8 cellular contexts compared by ENCODE assay signal in the genomic region with DNA sequence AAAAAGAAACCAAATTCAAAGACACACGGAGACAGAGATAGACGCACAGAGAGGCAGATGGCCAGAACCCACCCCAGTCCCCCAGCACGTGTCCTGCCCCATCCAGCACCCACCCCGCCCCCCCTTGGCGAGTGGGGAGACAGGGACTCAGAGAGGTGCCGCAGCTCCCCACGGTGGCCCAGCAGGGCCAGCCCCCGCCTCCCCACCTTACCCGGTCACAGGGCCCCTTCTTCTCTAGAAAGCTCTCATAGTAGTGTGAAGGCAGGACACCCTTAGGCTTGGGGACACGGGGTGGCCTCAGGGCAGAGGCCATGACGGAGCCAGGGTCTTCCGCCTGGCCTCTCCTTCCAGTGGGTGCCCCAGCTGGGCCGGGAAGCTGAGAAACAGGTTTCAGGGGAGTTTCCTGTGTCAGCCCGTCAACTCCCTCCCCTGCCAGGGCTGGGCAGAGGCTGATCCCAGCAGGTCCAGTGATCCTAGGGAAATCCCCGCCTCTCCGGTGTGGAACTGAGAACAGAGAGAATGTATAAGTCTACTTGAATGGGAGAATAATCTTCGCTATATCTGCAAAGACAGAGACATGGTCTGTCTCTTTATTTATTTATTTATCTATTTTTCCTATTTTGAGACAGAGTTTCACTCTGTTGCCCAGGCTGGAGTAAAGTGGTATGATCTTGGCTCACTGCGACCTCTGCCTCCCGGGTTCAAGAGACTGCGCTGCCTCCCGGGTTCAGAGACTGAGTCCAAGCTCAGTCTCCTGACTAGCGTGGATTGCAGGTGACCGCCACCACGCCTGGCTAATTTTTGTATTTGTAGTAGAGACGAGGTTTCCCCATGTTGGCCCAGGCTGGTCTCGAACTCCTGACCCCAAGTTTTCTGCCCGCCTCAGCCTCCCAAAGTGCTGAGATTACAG. TPM values are rescaled to one million over a fixed set of nuclear protein-coding genes. Genes with fewer than 3 reads are reported as not detected.
A peak's percentile ranks its signal among the peaks of the same experiment; 100 is the strongest.
DNase-seq lines count a peak whose midpoint lies in the region; ATAC-seq and TF ChIP-seq lines count a peak whose summit lies in the region.

TSS of gene STAP2 (minus strand) at position 387 of the 910 bp plus-strand sequence. CDS start at position 313, 74 bp downstream.

- H3F3A ChIP-seq in smooth muscle cell (ENCODE audit: low read depth) = no peaks in the 10 kb centered on the region

- TF ChIP-seq RAD21 in Ishikawa (IDR thresholded peaks at IDR 0.05; ENCODE audit: low read depth) = no peak

- peaks cover 2% of the 10 kb centered on the region for H3K27me3 Mint-ChIP-seq in activated naive CD8-positive, alpha-beta T cell treated with anti-CD3 and anti-CD28 coated beads, Interleukin-2, amount 50 U/mL, for 24 hours

- peaks cover 15% of the 10 kb centered on the region for H3K9me3 Mint-ChIP-seq in activated naive CD8-positive, alpha-beta T cell treated with anti-CD3 and anti-CD28 coated beads, Interleukin-2, amount 50 U/mL, for 24 hours

- peaks cover 0 to 6% (median 0%) of the 10 kb centered on the region in 11 experiments; a peak in 4 of 22 replicates for H3K9me3 ChIP-seq in BLaER1 treated with 17β-estradiol and CSF1 and Interleukin-3, amounts not matched to agents 10 nM and 100 nM (replicated peaks in 1 of 11)
- H3K9me3 ChIP-seq in iPS DF 6.9 (ENCODE audit: control insufficient read depth, insufficient read depth, low read length) (no peaks in the 10 kb centered on the region), smooth muscle cell (replicated peaks; ENCODE audit: low read depth) (no peaks in the 10 kb centered on the region), aorta (ENCODE audit: control insufficient read depth, low read length) (no peaks in the 10 kb centered on the region)

- H3K27me3 ChIP-seq in BLaER1 treated with 17β-estradiol and CSF1 and Interleukin-3, amounts not matched to agents 10 nM and 100 nM = no peaks in the 10 kb centered on the region
- no peaks in the 10 kb centered on the region for H3K27me3 ChIP-seq in iPS DF 6.9 (ENCODE audit: control insufficient read depth, insufficient read depth, low read length)
- no peaks in the 10 kb centered on the region for H3K27me3 ChIP-seq in smooth muscle cell (ENCODE audit: low read depth)
- no peaks in the 10 kb centered on the region for H3K27me3 ChIP-seq in aorta (ENCODE audit: control insufficient read depth in 1 of 2, insufficient read depth in 2 of 2, low read length in 1 of 2)

- peaks cover 27% of the 10 kb centered on the region for H3K4me1 Mint-ChIP-seq in activated naive CD8-positive, alpha-beta T cell treated with anti-CD3 and anti-CD28 coated beads, Interleukin-2, amount 50 U/mL, for 24 hours

- H2AFZ ChIP-seq in smooth muscle cell (ENCODE audit: low read depth) = peak within 1 kb of the TSS; percentile 85

- peaks cover 10% of the 10 kb centered on the region for H3K36me3 Mint-ChIP-seq in activated naive CD8-positive, alpha-beta T cell treated with anti-CD3 and anti-CD28 coated beads, Interleukin-2, amount 50 U/mL, for 24 hours (ENCODE audit: low read depth)

- ATAC-seq in activated naive CD8-positive, alpha-beta T cell treated with anti-CD3 and anti-CD28 coated beads, Interleukin-2, amount 50 U/mL, for 24 hours = no peak
- no peak for ATAC-seq in aorta (ENCODE audit: low FRiP score)

- H3K27ac Mint-ChIP-seq in activated naive CD8-positive, alpha-beta T cell treated with anti-CD3 and anti-CD28 coated beads, Interleukin-2, amount 50 U/mL, for 24 hours = peak within 1 kb of the TSS; percentile 97

- WGBS in iPS DF 6.9 (ENCODE audit: insufficient coverage, insufficient read length) = no CpG with 5 or more reads among the region's 27 CpGs
- 65% methylated on average over 19 of the region's 27 CpGs for WGBS in smooth muscle cell (ENCODE audit: low lambda C conversion rate)
- 59 to 61% methylated on average over 27 of the region's 27 CpGs for whole genome bisulfite sequencing in aorta, 2 donors

- peak within 1 kb of the TSS; percentile 37 to 68 (median 56); a peak in 19 of 20 replicates for H3K4me3 ChIP-seq in BLaER1 treated with 17β-estradiol and CSF1 and Interleukin-3, amounts not matched to agents 10 nM and 100 nM
- H3K4me3 ChIP-seq in iPS DF 6.9 (ENCODE audit: low read length) (peak within 1 kb of the TSS; percentile 21; the same call in 1 of the 2 replicates), smooth muscle cell (peak within 1 kb of the TSS; percentile 51), aorta (ENCODE audit: low read length in 2 of 2) (peak within 1 kb of the TSS in 1 of 2 donors; percentile 30)

- no peaks in the 10 kb centered on the region for H3K79me2 ChIP-seq in smooth muscle cell (ENCODE audit: low read depth)

- peak within 1 kb of the TSS; percentile 91 for H3K4me3 Mint-ChIP-seq in activated naive CD8-positive, alpha-beta T cell treated with anti-CD3 and anti-CD28 coated beads, Interleukin-2, amount 50 U/mL, for 24 hours

- TF ChIP-seq CTCF in smooth muscle cell (IDR thresholded peaks at IDR 0.05; ENCODE audit: borderline replicate concordance, insufficient read depth, poor library complexity, severe bottlenecking) = no peak

- intact Hi-C loops in aorta (cut with DNase I) = no loop called here

- H4K20me1 ChIP-seq in BLaER1 treated with 17β-estradiol and CSF1 and Interleukin-3, amounts not matched to agents 10 nM and 100 nM = no peaks in the 10 kb centered on the region
- H4K20me1 ChIP-seq in smooth muscle cell (ENCODE audit: low read depth) = no peaks in the 10 kb centered on the region

- peak; percentile 53 for DNase-seq in activated naive CD8-positive, alpha-beta T cell treated with anti-CD3 and anti-CD28 coated beads, Interleukin-2, amount 50 U/mL, for 24 hours
- DNase-seq in iPS DF 6.9 (ENCODE audit: low read depth, low spot score) (no peak), smooth muscle cell (lab: John Stamatoyannopoulos, UW; ENCODE audit: unreplicated experiment) (no peak), NCI-H1694 treated with DMSO at 0.1 percent for 48 hours (lab: John Stamatoyannopoulos, UW) (no peak), NCI-H1048 (lab: John Stamatoyannopoulos, UW) (no peak), aorta (no peak)

- H3K27ac ChIP-seq in BLaER1 treated with 17β-estradiol and CSF1 and Interleukin-3, amounts not matched to agents 10 nM and 100 nM = peak within 1 kb of the TSS; percentile 62 to 86 (median 76); a peak in 21 of 22 replicates
- H3K27ac ChIP-seq in iPS DF 6.9 (ENCODE audit: low read length) = no peak within 1 kb of the TSS
- peak within 1 kb of the TSS; percentile 47 for H3K27ac ChIP-seq in smooth muscle cell (ENCODE audit: low read depth)
- H3K27ac ChIP-seq in aorta (ENCODE audit: low read depth in 1 of 2, low read length in 2 of 2) = no peak within 1 kb of the TSS

- H3K9ac ChIP-seq in BLaER1 treated with 17β-estradiol and CSF1 and Interleukin-3, amounts not matched to agents 10 nM and 100 nM = peak within 1 kb of the TSS; percentile 71 to 85 (median 78)
- H3K9ac ChIP-seq in smooth muscle cell (ENCODE audit: low read depth) = peak within 1 kb of the TSS; percentile 55

- H3K36me3 ChIP-seq in BLaER1 treated with 17β-estradiol and CSF1 and Interleukin-3, amounts not matched to agents 10 nM and 100 nM = peaks cover 0 to 14% (median 0%) of the 10 kb centered on the region in 11 experiments; a peak in 7 of 22 replicates
- H3K36me3 ChIP-seq in iPS DF 6.9 (ENCODE audit: control insufficient read depth, insufficient read depth, low read length) (no peaks in the 10 kb centered on the region), smooth muscle cell (ENCODE audit: low read depth) (no peaks in the 10 kb centered on the region), aorta (ENCODE audit: control insufficient read depth in 1 of 2, insufficient read depth in 2 of 2, low read length in 1 of 2) (no peaks in the 10 kb centered on the region)

- no peak for TF ChIP-seq EP300 in Ishikawa (IDR thresholded peaks at IDR 0.05; ENCODE audit: borderline replicate concordance)

- H3K4me2 ChIP-seq in BLaER1 treated with 17β-estradiol and CSF1 and Interleukin-3, amounts not matched to agents 10 nM and 100 nM = peak within 1 kb of the TSS; percentile 79 to 98 (median 92)
- peak within 1 kb of the TSS; percentile 85 for H3K4me2 ChIP-seq in smooth muscle cell

- peaks cover 21 to 31% (median 24%) of the 10 kb centered on the region in 10 experiments for H3K4me1 ChIP-seq in BLaER1 treated with 17β-estradiol and CSF1 and Interleukin-3, amounts not matched to agents 10 nM and 100 nM
- H3K4me1 ChIP-seq in iPS DF 6.9 (ENCODE audit: control insufficient read depth, insufficient read depth, low read length) (peaks cover 3% of the 10 kb centered on the region; the same call in 1 of the 2 replicates), smooth muscle cell (ENCODE audit: low read depth) (peaks cover 5% of the 10 kb centered on the region), aorta (ENCODE audit: control insufficient read depth in 1 of 2, insufficient read depth in 2 of 2, low read length in 2 of 2) (peaks cover 0 to 2% of the 10 kb centered on the region in 2 donors)

TF ChIP-seq in Ishikawa, 13 proteins besides CTCF, POLR2A, EP300 and RAD21:
- TF ChIP-seq TAF1 (IDR thresholded peaks at IDR 0.05; ENCODE audit: low read depth) = no peak
- TF ChIP-seq ZBTB7A (IDR thresholded peaks at IDR 0.05; ENCODE audit: low read depth) = peak; percentile 72; the same call in 1 of the 2 replicates
- no peak for TF ChIP-seq FOXM1 (IDR thresholded peaks at IDR 0.05; ENCODE audit: borderline replicate concordance, low read depth)
- TF ChIP-seq YY1 (IDR thresholded peaks at IDR 0.05; ENCODE audit: low read depth) = 0 out of 2 replicates have a peak, but pooled peaks have one; percentile 9

RNA-seq across cellular contexts. Expression of gene STAP2, which starts in this region (rescaled TPM):
- total RNA-seq in smooth muscle cell (10.7 and 13.0 TPM in 2 replicates), aorta (1 to 10 TPM; 1.9 to 2.2 TPM)
- polyA plus RNA-seq in smooth muscle cell (8.3 and 26.5 TPM in 2 replicates), aorta (10 to 100 TPM in 1 of 2 donors, under 1 TPM in 1; 0.13 to 27.8 TPM)

Comparison
In these comparisons a context has a peak if more than half of its experiments do, and no peak if none do; other contexts are left out.
1. H3K27ac ChIP-seq: peak in BLaER1 treated with 17β-estradiol and CSF1 and Interleukin-3, amounts not matched to agents 10 nM and 100 nM (11 of 11) and smooth muscle cell (single experiment); none in iPS DF 6.9 (single experiment) and aorta (0 of 2).